In the genomic region with DNA sequence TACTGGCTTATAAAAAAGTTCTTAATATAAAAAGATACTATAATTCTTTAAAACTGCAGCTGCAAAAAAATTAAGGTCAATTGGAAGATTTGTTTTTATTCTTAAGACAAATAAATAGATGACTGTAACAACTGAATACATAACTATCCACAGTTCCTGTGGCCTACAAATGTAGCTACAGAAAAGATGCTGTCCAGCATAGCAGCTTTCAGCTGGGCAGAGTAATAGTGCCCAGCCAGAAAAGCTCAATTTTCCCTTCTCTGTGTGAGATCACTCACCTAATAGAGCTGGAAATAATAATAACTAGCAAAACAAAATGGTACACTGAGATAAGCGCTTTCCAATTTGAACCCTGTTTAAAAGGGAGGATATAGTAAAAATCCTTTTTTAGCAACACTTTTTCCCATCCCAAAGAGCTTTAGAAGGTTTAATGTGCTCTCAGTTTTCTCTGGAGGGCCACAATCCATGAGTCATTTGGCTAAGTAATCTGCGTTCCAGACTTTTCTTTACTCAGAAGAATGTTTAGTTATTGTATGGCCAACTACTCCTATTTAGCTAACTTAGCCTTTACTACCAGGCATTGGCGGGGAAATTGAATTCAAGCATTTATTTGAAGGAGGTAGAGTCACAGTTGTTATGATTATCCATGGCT, we compare ENCODE assay signal across 2 cellular contexts.
A peak's percentile ranks its signal among the peaks of the same experiment; 100 is the strongest.
TF ChIP-seq lines count a peak whose summit lies in the region.

No MANE protein-coding gene starts in this region.

TF ChIP-seq in IMR-90, 13 proteins besides CTCF, POLR2A, EP300 and RAD21:
- no peak for TF ChIP-seq MAZ (IDR thresholded peaks at IDR 0.05; ENCODE audit: borderline replicate concordance, low read depth, low read length)
- no peak for TF ChIP-seq MAFK (IDR thresholded peaks at IDR 0.05; ENCODE audit: low read depth, low read length)
- TF ChIP-seq BHLHE40 (IDR thresholded peaks at IDR 0.05; ENCODE audit: low read depth, low read length): no peak
- TF ChIP-seq FOS (IDR thresholded peaks at IDR 0.05; ENCODE audit: low read depth, low read length): peak; percentile 48; the same call in 1 of the 2 replicates
- TF ChIP-seq, protein P1, sequence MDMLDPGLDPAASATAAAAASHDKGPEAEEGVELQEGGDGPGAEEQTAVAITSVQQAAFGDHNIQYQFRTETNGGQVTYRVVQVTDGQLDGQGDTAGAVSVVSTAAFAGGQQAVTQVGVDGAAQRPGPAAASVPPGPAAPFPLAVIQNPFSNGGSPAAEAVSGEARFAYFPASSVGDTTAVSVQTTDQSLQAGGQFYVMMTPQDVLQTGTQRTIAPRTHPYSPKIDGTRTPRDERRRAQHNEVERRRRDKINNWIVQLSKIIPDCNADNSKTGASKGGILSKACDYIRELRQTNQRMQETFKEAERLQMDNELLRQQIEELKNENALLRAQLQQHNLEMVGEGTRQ (IDR thresholded peaks at IDR 0.05; ENCODE audit: low read depth, low read length): no peak

TF ChIP-seq in K562, 482 proteins besides CTCF, POLR2A, EP300 and RAD21:
- no peak for TF ChIP-seq ZNF780A (CRISPR knock-in tag; IDR thresholded peaks at IDR 0.05)
